Comparison of ENCODE assay signal across 1 cellular context in the genomic region with DNA sequence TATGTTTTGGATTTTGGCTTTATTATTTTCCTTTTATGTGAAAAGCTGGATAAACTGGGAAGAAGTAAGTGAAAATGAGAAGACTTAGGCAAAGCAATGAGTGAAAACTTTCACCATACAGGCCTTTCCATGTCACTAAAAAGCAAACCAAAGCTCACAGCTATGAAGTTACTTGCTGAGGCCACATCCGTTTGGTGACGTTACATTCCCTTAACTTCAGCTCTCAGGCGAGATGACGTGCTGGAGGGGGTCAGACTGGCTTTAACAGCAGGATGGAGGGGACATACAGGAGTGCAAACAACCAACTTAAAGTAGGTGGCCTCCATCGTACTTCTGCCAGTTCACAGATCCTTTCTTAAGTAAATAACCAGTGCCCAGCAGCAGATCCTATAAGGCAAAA.
TF ChIP-seq lines count a peak whose summit lies in the region.

No MANE protein-coding gene starts in this region.

TF ChIP-seq in endothelial cell of umbilical vein, 7 proteins besides CTCF, POLR2A, EP300 and RAD21:
- no peak for TF ChIP-seq EZH2 (IDR thresholded peaks at IDR 0.05; ENCODE audit: borderline replicate concordance, low read depth, low read length, severe bottlenecking)
- TF ChIP-seq, protein P1, sequence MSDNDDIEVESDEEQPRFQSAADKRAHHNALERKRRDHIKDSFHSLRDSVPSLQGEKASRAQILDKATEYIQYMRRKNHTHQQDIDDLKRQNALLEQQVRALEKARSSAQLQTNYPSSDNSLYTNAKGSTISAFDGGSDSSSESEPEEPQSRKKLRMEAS (IDR thresholded peaks at IDR 0.05; ENCODE audit: insufficient read depth, insufficient read length), result no peak
- TF ChIP-seq MYC (IDR thresholded peaks at IDR 0.05; ENCODE audit: low read depth, low read length), result no peak
- TF ChIP-seq FOS (IDR thresholded peaks at IDR 0.05; ENCODE audit: borderline replicate concordance, insufficient read depth, low read length), result no peak
- no peak for TF ChIP-seq POLR2AphosphoS5 (IDR thresholded peaks at IDR 0.05; ENCODE audit: insufficient read depth, low read depth, low read length)
- TF ChIP-seq JUN (IDR thresholded peaks at IDR 0.05; ENCODE audit: borderline replicate concordance, insufficient read depth, insufficient read length, low read depth), result no peak
- TF ChIP-seq GATA2 (IDR thresholded peaks at IDR 0.05; ENCODE audit: insufficient read depth, insufficient read length, low read depth, low read length), result no peak
